11 cellular contexts compared by ENCODE assay signal in the genomic region with DNA sequence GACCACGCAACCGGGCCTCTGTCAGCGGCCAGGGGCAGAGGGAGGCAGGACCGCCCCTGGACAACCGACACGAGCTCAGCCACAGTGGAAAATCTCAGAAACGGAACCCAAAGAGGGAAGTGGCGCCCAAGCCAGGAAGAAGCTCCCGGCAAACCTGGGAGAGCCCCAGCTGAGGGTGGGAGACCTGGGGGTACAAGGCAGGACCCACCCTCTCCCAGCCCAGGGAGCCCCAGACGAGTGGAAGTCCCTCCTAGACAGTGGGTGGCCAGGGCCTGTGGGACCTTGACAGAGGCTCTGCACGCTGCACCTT. TPM values are rescaled to one million over a fixed set of nuclear protein-coding genes. Genes with fewer than 3 reads are reported as not detected.
DNase-seq lines count a peak whose midpoint lies in the region; TF ChIP-seq lines count a peak whose summit lies in the region.
"Had no signal": no experiment of that assay in that cellular context is flagged by ENCODE, and none has a peak within 500 bp of the region (broad histone marks: within the 10 kb centered on the region; RNA-seq: fewer than 3 reads in every experiment).

No MANE protein-coding gene starts in this region.

- no peak for TF ChIP-seq EP300 in stomach (IDR thresholded peaks at IDR 0.05)

- no peak for TF ChIP-seq POLR2A in stomach (IDR thresholded peaks at IDR 0.05)

- peak overlapping the region in 1 of 2 donors; percentile 54 for H3K9ac ChIP-seq in liver (ENCODE audit: low read depth in 1 of 2, low read length in 2 of 2)

- peak overlapping the region; percentile 77 for H3K4me3 Mint-ChIP-seq in T-helper 2 cell treated with Interferon-gamma antibody and Interleukin-4, amounts not matched to agents 5 μg/mL and 100 μg/mL, for 36 hours
- peak overlapping the region; percentile 26 for H3K4me3 Mint-ChIP-seq in activated T-helper 2 cell treated with anti-CD3 and anti-CD28 coated beads, Interferon-gamma antibody, Interleukin-2, Interleukin-4, amounts not matched to agents 10 μg/mL and 5 μg/mL and 100 μg/mL, durations not matched to agents 14 hours and 24 hours and 36 hours (ENCODE audit: low read depth)

- TF ChIP-seq CTCF in liver (IDR thresholded peaks at IDR 0.05; ENCODE audit: low read depth, low read length, missing input control) = no peak
- no peak for TF ChIP-seq CTCF in stomach (IDR thresholded peaks at IDR 0.05)

- H3K27ac Mint-ChIP-seq in T-helper 2 cell treated with Interferon-gamma antibody and Interleukin-4, amounts not matched to agents 5 μg/mL and 100 μg/mL, for 36 hours = peak overlapping the region; percentile 67
- no peak overlapping the region for H3K27ac Mint-ChIP-seq in activated T-helper 2 cell treated with anti-CD3 and anti-CD28 coated beads, Interferon-gamma antibody, Interleukin-2, Interleukin-4, amounts not matched to agents 10 μg/mL and 5 μg/mL and 100 μg/mL, durations not matched to agents 14 hours and 24 hours and 36 hours

- peaks cover 48% of the 10 kb centered on the region for H3K4me1 Mint-ChIP-seq in T-helper 2 cell treated with Interferon-gamma antibody and Interleukin-4, amounts not matched to agents 5 μg/mL and 100 μg/mL, for 36 hours (ENCODE audit: low read depth)
- peaks cover 51% of the 10 kb centered on the region for H3K4me1 Mint-ChIP-seq in activated T-helper 2 cell treated with anti-CD3 and anti-CD28 coated beads, Interferon-gamma antibody, Interleukin-2, Interleukin-4, amounts not matched to agents 10 μg/mL and 5 μg/mL and 100 μg/mL, durations not matched to agents 14 hours and 24 hours and 36 hours (ENCODE audit: low read depth)

- H3K9me3 ChIP-seq in liver (ENCODE audit: control insufficient read depth in 4 of 4, low read length in 3 of 4) = no peaks in the 10 kb centered on the region
- no peaks in the 10 kb centered on the region for H3K9me3 ChIP-seq in stomach

- no peak for TF ChIP-seq RAD21 in liver (IDR thresholded peaks at IDR 0.05)

- no peak for DNase-seq in T-helper 2 cell treated with Interferon-gamma antibody and Interleukin-4, amounts not matched to agents 5 μg/mL and 100 μg/mL, for 36 hours (ENCODE audit: low spot score)
- DNase-seq in T-helper 2 cell (no peak), stomach (no peak), NCI-H1930 (lab: John Stamatoyannopoulos, UW) (no peak), NCI-H1436 (lab: John Stamatoyannopoulos, UW) (no peak), NCI-H1048 (lab: John Stamatoyannopoulos, UW) (no peak)
- DNase-seq in activated T-helper 2 cell treated with anti-CD3 and anti-CD28 coated beads, Interferon-gamma antibody, Interleukin-2, Interleukin-4, amounts not matched to agents 10 μg/mL and 5 μg/mL and 100 μg/mL, durations not matched to agents 14 hours and 24 hours and 36 hours (ENCODE audit: low spot score) = no peak
- DNase-seq: activated CD4-positive, alpha-beta T cell treated with anti-CD3 and anti-CD28 coated beads, Interleukin-2, amount 50 U/mL, for 4 hours; DMS79; NCI-H524 had no signal

- intact Hi-C loops in activated T-helper 2 cell treated with anti-CD3 and anti-CD28 coated beads, Interferon-gamma antibody, Interleukin-2, Interleukin-4, amounts not matched to agents 10 μg/mL and 5 μg/mL and 100 μg/mL, durations not matched to agents 14 hours and 24 hours and 36 hours (cut with micrococcal nuclease) = loop anchor here (5.0 kb wide), 2 partner anchors 102 to 497 kb away; a partner anchor contains a TSS
- intact Hi-C loops in stomach (cut with DNase I; ENCODE audit: low total_unique reads) = no loop called here

- H3K27ac ChIP-seq in liver (ENCODE audit: low read depth in 1 of 2, low read length in 2 of 2) (peak overlapping the region; percentile 93 to 96), stomach (peak overlapping the region; percentile 92 to 97 (median 95))

- 35% methylated on average over 11 of the region's 11 CpGs for WGBS in liver
- 68 to 89% (median 79%) methylated on average over 8 to 11 of the region's 11 CpGs for WGBS in stomach, 5 donors

- no peaks in the 10 kb centered on the region for H3K27me3 ChIP-seq in liver (ENCODE audit: control insufficient read depth in 4 of 4, insufficient read depth in 4 of 4, low read length in 3 of 4)
- H3K27me3 ChIP-seq in stomach = peaks cover 0 to 17% (median 0%) of the 10 kb centered on the region in 3 donors

- H3K27me3 Mint-ChIP-seq in T-helper 2 cell treated with Interferon-gamma antibody and Interleukin-4, amounts not matched to agents 5 μg/mL and 100 μg/mL, for 36 hours (ENCODE audit: low read depth) = no peaks in the 10 kb centered on the region
- H3K27me3 Mint-ChIP-seq in activated T-helper 2 cell treated with anti-CD3 and anti-CD28 coated beads, Interferon-gamma antibody, Interleukin-2, Interleukin-4, amounts not matched to agents 10 μg/mL and 5 μg/mL and 100 μg/mL, durations not matched to agents 14 hours and 24 hours and 36 hours (ENCODE audit: low read depth) = no peaks in the 10 kb centered on the region

- H3K4me1 ChIP-seq in liver (ENCODE audit: control insufficient read depth in 4 of 4, insufficient read depth in 4 of 4, low read length in 3 of 4) = peaks cover 22 to 66% (median 51%) of the 10 kb centered on the region in 4 donors
- peaks cover 61 to 89% (median 87%) of the 10 kb centered on the region in 4 donors for H3K4me1 ChIP-seq in stomach

- H3K36me3 Mint-ChIP-seq in T-helper 2 cell treated with Interferon-gamma antibody and Interleukin-4, amounts not matched to agents 5 μg/mL and 100 μg/mL, for 36 hours (ENCODE audit: low read depth) = peaks cover 32% of the 10 kb centered on the region
- peaks cover 11% of the 10 kb centered on the region for H3K36me3 Mint-ChIP-seq in activated T-helper 2 cell treated with anti-CD3 and anti-CD28 coated beads, Interferon-gamma antibody, Interleukin-2, Interleukin-4, amounts not matched to agents 10 μg/mL and 5 μg/mL and 100 μg/mL, durations not matched to agents 14 hours and 24 hours and 36 hours (ENCODE audit: low read depth)

- H3K36me3 ChIP-seq in liver (ENCODE audit: control insufficient read depth in 4 of 4, insufficient read depth in 3 of 4, low read depth in 1 of 4, low read length in 3 of 4) (no peaks in the 10 kb centered on the region), stomach (no peaks in the 10 kb centered on the region)

- H3K4me3 ChIP-seq in liver (ENCODE audit: low read depth in 1 of 3, low read length in 3 of 3) = peak overlapping the region in 2 of 3 donors; percentile 62 to 88
- peak overlapping the region in 2 of 4 donors; percentile 85 to 88 for H3K4me3 ChIP-seq in stomach

- H3K9me3 Mint-ChIP-seq in T-helper 2 cell treated with Interferon-gamma antibody and Interleukin-4, amounts not matched to agents 5 μg/mL and 100 μg/mL, for 36 hours = no peaks in the 10 kb centered on the region
- H3K9me3 Mint-ChIP-seq in activated T-helper 2 cell treated with anti-CD3 and anti-CD28 coated beads, Interferon-gamma antibody, Interleukin-2, Interleukin-4, amounts not matched to agents 10 μg/mL and 5 μg/mL and 100 μg/mL, durations not matched to agents 14 hours and 24 hours and 36 hours = no peaks in the 10 kb centered on the region

TF ChIP-seq in liver, 16 proteins besides CTCF, POLR2A, EP300 and RAD21:
- TF ChIP-seq FOXA1 (IDR thresholded peaks at IDR 0.05) (no peak), EGR1 (IDR thresholded peaks at IDR 0.05; ENCODE audit: low read depth in 2 of 2) (no peak), JUND (IDR thresholded peaks at IDR 0.05) (no peak), HNF4G (IDR thresholded peaks at IDR 0.05) (no peak), YY1 (IDR thresholded peaks at IDR 0.05) (no peak), FOXA2 (IDR thresholded peaks at IDR 0.05) (no peak), TAF1 (conservative IDR thresholded peaks at IDR 0.05) (no peak)
- TF ChIP-seq, protein P1, sequence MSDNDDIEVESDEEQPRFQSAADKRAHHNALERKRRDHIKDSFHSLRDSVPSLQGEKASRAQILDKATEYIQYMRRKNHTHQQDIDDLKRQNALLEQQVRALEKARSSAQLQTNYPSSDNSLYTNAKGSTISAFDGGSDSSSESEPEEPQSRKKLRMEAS (IDR thresholded peaks at IDR 0.05) = no peak
- TF ChIP-seq, protein P2, sequence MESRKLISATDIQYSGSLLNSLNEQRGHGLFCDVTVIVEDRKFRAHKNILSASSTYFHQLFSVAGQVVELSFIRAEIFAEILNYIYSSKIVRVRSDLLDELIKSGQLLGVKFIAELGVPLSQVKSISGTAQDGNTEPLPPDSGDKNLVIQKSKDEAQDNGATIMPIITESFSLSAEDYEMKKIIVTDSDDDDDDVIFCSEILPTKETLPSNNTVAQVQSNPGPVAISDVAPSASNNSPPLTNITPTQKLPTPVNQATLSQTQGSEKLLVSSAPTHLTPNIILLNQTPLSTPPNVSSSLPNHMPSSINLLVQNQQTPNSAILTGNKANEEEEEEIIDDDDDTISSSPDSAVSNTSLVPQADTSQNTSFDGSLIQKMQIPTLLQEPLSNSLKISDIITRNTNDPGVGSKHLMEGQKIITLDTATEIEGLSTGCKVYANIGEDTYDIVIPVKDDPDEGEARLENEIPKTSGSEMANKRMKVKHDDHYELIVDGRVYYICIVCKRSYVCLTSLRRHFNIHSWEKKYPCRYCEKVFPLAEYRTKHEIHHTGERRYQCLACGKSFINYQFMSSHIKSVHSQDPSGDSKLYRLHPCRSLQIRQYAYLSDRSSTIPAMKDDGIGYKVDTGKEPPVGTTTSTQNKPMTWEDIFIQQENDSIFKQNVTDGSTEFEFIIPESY (IDR thresholded peaks at IDR 0.05) = no peak

RNA-seq across cellular contexts. Expression of a gene that starts 3.0 kb away (rescaled TPM):
- total RNA-seq in activated T-helper 2 cell treated with anti-CD3 and anti-CD28 coated beads, Interferon-gamma antibody, Interleukin-2, Interleukin-4, amounts not matched to agents 10 μg/mL and 5 μg/mL and 100 μg/mL, durations not matched to agents 14 hours and 24 hours and 36 hours = 31.1 and 31.9 TPM in 2 replicates
- 10 to 100 TPM; 27.1 to 64.2 TPM for total RNA-seq in liver
- polyA plus RNA-seq in liver = 10 to 100 TPM; 12.3 to 30.8 TPM
- total RNA-seq in stomach = 100 to 1,000 TPM in 3 of 5 donors, 10 to 100 TPM in 2; 23.9 to 346 (median 126) TPM
- polyA plus RNA-seq in stomach = 10 to 100 TPM in 2 of 3 donors, 1 to 10 TPM in 1; 4.7 to 12.4 (median 10.3) TPM
